1 cellular context compared by ENCODE assay signal in genomic region chr21:33552093-33552998, GRCh38.
TF ChIP-seq lines count a peak whose summit lies in the region.

No MANE protein-coding gene starts in this region.

TF ChIP-seq in HepG2, 621 proteins besides CTCF, POLR2A, EP300 and RAD21 (continues in another document):
- TF ChIP-seq ZNF660 (CRISPR knock-in tag; IDR thresholded peaks at IDR 0.05; ENCODE audit: borderline replicate concordance, low read depth) (no peak), SRSF4 (IDR thresholded peaks at IDR 0.05; ENCODE audit: low read depth, low read length, poor library complexity, severe bottlenecking) (no peak), SUZ12 (IDR thresholded peaks at IDR 0.05; ENCODE audit: low read depth, low read length) (no peak), FOXK1 (CRISPR knock-in tag; IDR thresholded peaks at IDR 0.05; ENCODE audit: borderline replicate concordance, low read depth) (no peak), CREB1 (IDR thresholded peaks at IDR 0.05) (peak; percentile 93), CREB1 (CRISPR knock-in tag; IDR thresholded peaks at IDR 0.05) (peak; percentile 68; the same call in 1 of the 2 replicates), GATAD1 (CRISPR knock-in tag; IDR thresholded peaks at IDR 0.05) (no peak), ASH2L (IDR thresholded peaks at IDR 0.05; ENCODE audit: insufficient read length, low read depth, low read length) (no peak), TARDBP (CRISPR knock-in tag; IDR thresholded peaks at IDR 0.05) (no peak), E2F2 (CRISPR knock-in tag; IDR thresholded peaks at IDR 0.05; ENCODE audit: borderline replicate concordance) (no peak), ZNF839 (CRISPR knock-in tag; IDR thresholded peaks at IDR 0.05; ENCODE audit: borderline replicate concordance) (no peak), AHR (CRISPR knock-in tag; IDR thresholded peaks at IDR 0.05) (no peak), ZNF251 (CRISPR knock-in tag; IDR thresholded peaks at IDR 0.05) (no peak), NRL (CRISPR knock-in tag; IDR thresholded peaks at IDR 0.05; ENCODE audit: borderline replicate concordance) (no peak), ZFP36L2 (CRISPR knock-in tag; IDR thresholded peaks at IDR 0.05) (no peak), SAFB2 (CRISPR knock-in tag; IDR thresholded peaks at IDR 0.05; ENCODE audit: borderline replicate concordance, low read depth) (0 out of 2 replicates have a peak, but pooled peaks have one; percentile 8), ZBTB39 (CRISPR knock-in tag; IDR thresholded peaks at IDR 0.05) (no peak), ZNF10 (CRISPR knock-in tag; IDR thresholded peaks at IDR 0.05; ENCODE audit: borderline replicate concordance, low read depth) (no peak), RBM22 (optimal IDR thresholded peaks at IDR 0.05; ENCODE audit: low read length) (peak; percentile 98), NBN (conservative IDR thresholded peaks at IDR 0.05) (no peak), NR1H2 (CRISPR knock-in tag; IDR thresholded peaks at IDR 0.05; ENCODE audit: borderline replicate concordance, low read depth) (no peak), ZBTB38 (CRISPR knock-in tag; IDR thresholded peaks at IDR 0.05) (peak; percentile 68; the same call in 1 of the 2 replicates), KDM3A (CRISPR knock-in tag; IDR thresholded peaks at IDR 0.05; ENCODE audit: low read depth) (no peak), PHF21A (CRISPR knock-in tag; IDR thresholded peaks at IDR 0.05) (no peak), CEBPZ (IDR thresholded peaks at IDR 0.05; ENCODE audit: low read length) (no peak), ZNF703 (CRISPR knock-in tag; IDR thresholded peaks at IDR 0.05; ENCODE audit: borderline replicate concordance) (no peak), MXD3 (CRISPR knock-in tag; IDR thresholded peaks at IDR 0.05) (no peak), EEA1 (CRISPR knock-in tag; IDR thresholded peaks at IDR 0.05; ENCODE audit: borderline replicate concordance) (no peak), NFRKB (IDR thresholded peaks at IDR 0.05) (no peak), RBFOX2 (IDR thresholded peaks at IDR 0.05; ENCODE audit: low read depth, low read length) (0 out of 2 replicates have a peak, but pooled peaks have one; percentile 14), CENPT (CRISPR knock-in tag; IDR thresholded peaks at IDR 0.05; ENCODE audit: low read depth) (no peak), ETS1 (CRISPR knock-in tag; IDR thresholded peaks at IDR 0.05) (no peak), ZKSCAN8 (CRISPR knock-in tag; IDR thresholded peaks at IDR 0.05; ENCODE audit: borderline replicate concordance) (no peak), ZNF580 (CRISPR knock-in tag; IDR thresholded peaks at IDR 0.05; ENCODE audit: borderline replicate concordance, low read depth) (no peak), PAF1 (CRISPR knock-in tag; IDR thresholded peaks at IDR 0.05) (0 out of 2 replicates have a peak, but pooled peaks have one; percentile 29), THAP8 (CRISPR knock-in tag; IDR thresholded peaks at IDR 0.05; ENCODE audit: borderline replicate concordance) (no peak), POLR2AphosphoS2 (IDR thresholded peaks at IDR 0.05; ENCODE audit: low read depth, low read length) (peak; percentile 93), CREB3 (CRISPR knock-in tag; IDR thresholded peaks at IDR 0.05) (no peak), CEBPB (IDR thresholded peaks at IDR 0.05; ENCODE audit: borderline replicate concordance, low read depth, low read length) (peak; percentile 68; the same call in 1 of the 2 replicates), POLR2G (IDR thresholded peaks at IDR 0.05; ENCODE audit: low read depth, low read length) (peak; percentile 36; the same call in 1 of the 2 replicates), ZNF550 (CRISPR knock-in tag; IDR thresholded peaks at IDR 0.05; ENCODE audit: borderline replicate concordance) (no peak), ZFP37 (CRISPR knock-in tag; IDR thresholded peaks at IDR 0.05; ENCODE audit: borderline replicate concordance) (0 out of 2 replicates have a peak, but pooled peaks have one; percentile 33), PAXIP1 (CRISPR knock-in tag; conservative IDR thresholded peaks at IDR 0.05) (no peak), HDAC2 (CRISPR knock-in tag; IDR thresholded peaks at IDR 0.05) (no peak), RNF2 (conservative IDR thresholded peaks at IDR 0.05; ENCODE audit: low read depth) (no peak), ZBTB21 (CRISPR knock-in tag; IDR thresholded peaks at IDR 0.05) (peak; percentile 94), ZSCAN30 (CRISPR knock-in tag; IDR thresholded peaks at IDR 0.05) (no peak), ZC3H13 (CRISPR knock-in tag; IDR thresholded peaks at IDR 0.05) (0 out of 2 replicates have a peak, but pooled peaks have one; percentile 12), TFAP4 (IDR thresholded peaks at IDR 0.05; ENCODE audit: borderline replicate concordance, low read depth) (no peak), ZNF274 (CRISPR knock-in tag; IDR thresholded peaks at IDR 0.05) (no peak), ATF5 (CRISPR knock-in tag; IDR thresholded peaks at IDR 0.05; ENCODE audit: low read depth) (no peak), RORA (CRISPR knock-in tag; IDR thresholded peaks at IDR 0.05) (no peak), ZFY (CRISPR knock-in tag; IDR thresholded peaks at IDR 0.05) (no peak), HOXA7 (CRISPR knock-in tag; IDR thresholded peaks at IDR 0.05) (no peak), HMGA1 (CRISPR knock-in tag; conservative IDR thresholded peaks at IDR 0.05) (no peak), SP4 (CRISPR knock-in tag; IDR thresholded peaks at IDR 0.05) (no peak), AGO1 (IDR thresholded peaks at IDR 0.05; ENCODE audit: low read depth, low read length, poor library complexity, severe bottlenecking) (no peak)
